ENCODE assay signal across 10 cellular contexts in the genomic region with DNA sequence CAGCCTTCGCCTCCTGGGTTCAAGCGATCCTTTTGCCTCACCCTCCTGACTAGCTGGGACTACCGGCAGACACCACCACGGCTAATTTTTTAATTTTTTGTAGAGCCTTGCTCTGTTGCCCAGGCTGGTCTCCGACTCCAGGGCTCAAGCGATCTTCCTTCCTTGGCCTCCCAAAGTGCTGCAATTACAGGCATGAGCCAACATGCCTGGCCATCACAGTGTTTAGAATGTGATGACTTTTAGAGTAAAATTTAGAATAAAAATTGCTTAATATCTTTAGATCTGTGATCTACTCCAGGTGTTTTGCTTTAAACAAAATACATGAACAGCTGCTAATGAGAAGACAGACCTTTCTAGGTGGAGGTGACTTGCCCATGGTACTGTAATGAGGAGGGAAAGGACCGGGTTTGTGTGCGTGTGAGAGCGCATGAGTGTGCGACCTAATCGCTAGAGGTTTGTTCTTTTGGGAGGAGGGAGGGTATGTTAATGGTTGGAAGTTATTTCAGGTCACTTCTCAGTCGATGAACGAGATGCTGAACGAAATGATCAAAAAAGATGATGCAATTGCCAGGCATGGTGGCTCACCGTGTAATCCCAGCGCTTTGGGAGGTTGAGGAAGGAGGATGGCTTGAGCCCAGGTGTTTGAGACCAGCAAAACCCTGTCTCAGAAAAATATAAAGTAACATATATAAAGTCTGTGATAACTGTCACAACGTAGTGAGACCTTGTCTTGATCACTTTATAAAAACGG. TPM values are rescaled to one million over a fixed set of nuclear protein-coding genes. Genes with fewer than 3 reads are reported as not detected.
A peak's percentile ranks its signal among the peaks of the same experiment; 100 is the strongest.
DNase-seq lines count a peak whose midpoint lies in the region; ATAC-seq and TF ChIP-seq lines count a peak whose summit lies in the region.
"Had no signal": no experiment of that assay in that cellular context is flagged by ENCODE, and none has a peak within 500 bp of the region (broad histone marks: within the 10 kb centered on the region; RNA-seq: fewer than 3 reads in every experiment).

No MANE protein-coding gene starts in this region.

- H3K4me3 Mint-ChIP-seq in endodermal cell: peak overlapping the region; percentile 82

- peak overlapping the region; percentile 93 for H3K9ac ChIP-seq in DND-41 (ENCODE audit: low read depth, low read length)
- peak overlapping the region; percentile 87 for H3K9ac ChIP-seq in endodermal cell (ENCODE audit: extremely low read depth, low read length, poor library complexity, severe bottlenecking)
- H3K9ac ChIP-seq in neuronal stem cell (ENCODE audit: low read depth, low read length, poor library complexity): peak overlapping the region; percentile 79
- H3K9ac ChIP-seq: parathyroid adenoma had no signal

- H3K9me3 ChIP-seq in DND-41 (ENCODE audit: insufficient read depth, low read length, severe bottlenecking): no peaks in the 10 kb centered on the region
- H3K9me3 ChIP-seq in OCI-LY7 (ENCODE audit: low read length): peaks cover 4% of the 10 kb centered on the region
- no peaks in the 10 kb centered on the region for H3K9me3 ChIP-seq in endodermal cell (ENCODE audit: control insufficient read depth, low read length)
- peaks cover 4 to 7% of the 10 kb centered on the region in 2 donors for H3K9me3 ChIP-seq in neuronal stem cell (replicated peaks in 1 of 2; ENCODE audit: control insufficient read depth in 2 of 2, insufficient read depth in 1 of 2, low read depth in 1 of 2, low read length in 2 of 2)

- no peak overlapping the region for H3K18ac ChIP-seq in neuronal stem cell (ENCODE audit: low read length)

- H3K27ac ChIP-seq in DND-41 (ENCODE audit: low read length) (no peak overlapping the region), OCI-LY7 (ENCODE audit: low read depth, low read length, poor library complexity, severe bottlenecking) (no peak overlapping the region), endodermal cell (ENCODE audit: low read depth, low read length) (no peak overlapping the region), neuronal stem cell (replicated peaks; ENCODE audit: low read length) (no peak overlapping the region)
- H3K27ac ChIP-seq: parathyroid adenoma had no signal

- H2BK5ac ChIP-seq in neuronal stem cell (ENCODE audit: low read length): no peak overlapping the region

- H2BK15ac ChIP-seq in neuronal stem cell (ENCODE audit: low read length): no peak overlapping the region

- no peak overlapping the region for H3K14ac ChIP-seq in neuronal stem cell (ENCODE audit: low read length)

- BruUV-seq in OCI-LY7 (replicated peaks; lab: Mats Ljungman, UMichigan): TSS peak; percentile 56

- DNase-seq in DND-41 (no peak), OCI-LY7 (ENCODE audit: low spot score) (no peak), endodermal cell (no peak), neuronal stem cell (ENCODE audit: low spot score) (no peak), DMS 273 (lab: John Stamatoyannopoulos, UW; ENCODE audit: unreplicated experiment) (no peak), GM19238 (ENCODE audit: insufficient read length, low spot score) (no peak)
- DNase-seq in stimulated activated naive CD4-positive, alpha-beta T cell treated with Interleukin-2 at 50 U/mL for 16 hours (lab: John Stamatoyannopoulos, UW): no peak
- DNase-seq: activated CD4-positive, alpha-beta T cell treated with anti-CD3 and anti-CD28 coated beads for 48 hours had no signal

- POLR2A ChIA-PET in OCI-LY7 (lab: Charles Lee): no interaction called here

- H3K27ac Mint-ChIP-seq in endodermal cell: peak overlapping the region; percentile 88

- no peaks in the 10 kb centered on the region for H3K9me2 ChIP-seq in OCI-LY7 (ENCODE audit: insufficient read depth, low read length)

- CTCF ChIA-PET in OCI-LY7 (lab: Charles Lee; ENCODE audit: unreplicated experiment): no interaction called here

- no peak overlapping the region for H3K23ac ChIP-seq in neuronal stem cell (ENCODE audit: low read depth, low read length, poor library complexity)

- H2AFZ ChIP-seq in DND-41 (ENCODE audit: low read depth, low read length): no peak overlapping the region
- no peak overlapping the region for H2AFZ ChIP-seq in OCI-LY7 (ENCODE audit: low read length)
- no peak overlapping the region for H2AFZ ChIP-seq in neuronal stem cell (ENCODE audit: low read length)
- H2AFZ ChIP-seq: parathyroid adenoma had no signal

- peak overlapping the region in 1 of 2 experiments; percentile 64; a peak in 3 of 4 replicates for H3K4me3 ChIP-seq in DND-41 (ENCODE audit: low read depth in 1 of 2, low read length in 2 of 2)
- H3K4me3 ChIP-seq in OCI-LY7 (ENCODE audit: low read depth, low read length, poor library complexity, severe bottlenecking): peak overlapping the region; percentile 87
- H3K4me3 ChIP-seq in endodermal cell (ENCODE audit: low read length): peak overlapping the region; percentile 92
- peak overlapping the region in 1 of 2 donors; percentile 95 for H3K4me3 ChIP-seq in neuronal stem cell (ENCODE audit: low read length in 2 of 2)

- peaks cover 33% of the 10 kb centered on the region for H3K4me1 Mint-ChIP-seq in endodermal cell

- H3K4me1 ChIP-seq in DND-41 (ENCODE audit: insufficient read depth, low read length): peaks cover 38% of the 10 kb centered on the region
- peaks cover 18% of the 10 kb centered on the region for H3K4me1 ChIP-seq in OCI-LY7 (ENCODE audit: insufficient read depth, low read length, poor library complexity, severe bottlenecking)
- H3K4me1 ChIP-seq in endodermal cell (ENCODE audit: control insufficient read depth, insufficient read depth, low read length): no peaks in the 10 kb centered on the region
- H3K4me1 ChIP-seq in neuronal stem cell (ENCODE audit: control insufficient read depth in 2 of 2, insufficient read depth in 1 of 2, low read depth in 1 of 2, low read length in 2 of 2): peaks cover 4 to 5% of the 10 kb centered on the region in 2 donors

- peaks cover 6% of the 10 kb centered on the region for H3K9me3 Mint-ChIP-seq in endodermal cell

- H3K79me2 ChIP-seq in DND-41 (ENCODE audit: insufficient read depth, low read length): peaks cover 85% of the 10 kb centered on the region
- peaks cover 60% of the 10 kb centered on the region for H3K79me2 ChIP-seq in OCI-LY7 (ENCODE audit: insufficient read depth, low read depth, low read length)

- no peaks in the 10 kb centered on the region for H3K27me3 Mint-ChIP-seq in endodermal cell (ENCODE audit: insufficient read depth)

- H3K4me2 ChIP-seq in DND-41 (ENCODE audit: insufficient read depth, low read length): peak overlapping the region; percentile 94
- peak overlapping the region; percentile 86 for H3K4me2 ChIP-seq in OCI-LY7 (ENCODE audit: low read length)
- no peak overlapping the region for H3K4me2 ChIP-seq in neuronal stem cell (ENCODE audit: insufficient read depth, low read length, poor library complexity, severe bottlenecking)

- H4K20me1 ChIP-seq in DND-41 (ENCODE audit: insufficient read depth, low read length): peaks cover 60% of the 10 kb centered on the region
- H4K20me1 ChIP-seq in OCI-LY7 (ENCODE audit: insufficient read depth, low read length): peaks cover 27% of the 10 kb centered on the region

- intact Hi-C loops in OCI-LY7 (cut with micrococcal nuclease; ENCODE audit: unreplicated experiment): loop anchor here (5.0 to 10.0 kb wide), 2 partner anchors 111 to 671 kb away; partner anchors contain the start of gene SQSTM1

- H3K27me3 ChIP-seq in DND-41 (ENCODE audit: insufficient read depth, low read length, poor library complexity) (no peaks in the 10 kb centered on the region), endodermal cell (ENCODE audit: control insufficient read depth, insufficient read depth, low read length, poor library complexity, severe bottlenecking) (no peaks in the 10 kb centered on the region), neuronal stem cell (ENCODE audit: control insufficient read depth in 3 of 3, insufficient read depth in 3 of 3, low read depth in 1 of 3, low read length in 3 of 3) (no peaks in the 10 kb centered on the region)

- WGBS in endodermal cell (ENCODE audit: insufficient coverage in 1 of 2, insufficient read length in 1 of 2), 2 experiments: 91 to 97% methylated on average over 18 of the region's 18 CpGs
- no CpG with 5 or more reads among the region's 18 CpGs for WGBS in neuronal stem cell (ENCODE audit: extremely low coverage in 2 of 2, insufficient read length in 2 of 2, insufficient replicate concordance in 1 of 2), 2 donors

- no peak overlapping the region for H2AK5ac ChIP-seq in neuronal stem cell (ENCODE audit: low read depth, low read length)

- H2BK120ac ChIP-seq in neuronal stem cell (ENCODE audit: low read depth, low read length): no peak overlapping the region

- H4K8ac ChIP-seq in neuronal stem cell (ENCODE audit: low read depth, low read length): peak overlapping the region; percentile 45

- no peak overlapping the region for H4K91ac ChIP-seq in neuronal stem cell (ENCODE audit: low read depth, low read length, poor library complexity)

- no peak overlapping the region for H3K4ac ChIP-seq in neuronal stem cell (ENCODE audit: low read length)

- TF ChIP-seq CTCF in DND-41 (IDR thresholded peaks at IDR 0.05; ENCODE audit: borderline replicate concordance, extremely low read depth, low read length, poor library complexity, severe bottlenecking): no peak
- TF ChIP-seq CTCF in OCI-LY7 (conservative IDR thresholded peaks at IDR 0.05; ENCODE audit: low read length): no peak
- no peak for TF ChIP-seq CTCF in endodermal cell (conservative IDR thresholded peaks at IDR 0.05)

- peaks cover 39% of the 10 kb centered on the region for H3K36me3 Mint-ChIP-seq in endodermal cell (ENCODE audit: low read depth)

- H3K36me3 ChIP-seq in DND-41 (ENCODE audit: insufficient read depth, low read length) (peaks cover 60% of the 10 kb centered on the region), OCI-LY7 (ENCODE audit: insufficient read depth, low read length) (peaks cover 51% of the 10 kb centered on the region), endodermal cell (ENCODE audit: control insufficient read depth, insufficient read depth, low read length) (peaks cover 25% of the 10 kb centered on the region), neuronal stem cell (replicated peaks in 1 of 2; ENCODE audit: control insufficient read depth in 2 of 2, insufficient read depth in 2 of 2, low read length in 2 of 2) (peaks cover 10 to 58% of the 10 kb centered on the region in 2 donors)

- peaks cover 12% of the 10 kb centered on the region for H3K79me1 ChIP-seq in neuronal stem cell (ENCODE audit: low read depth, low read length)

- ATAC-seq in DND-41 (ENCODE audit: insufficient read depth, low read depth) (no peak), GM18909 (IDR thresholded peaks at IDR 0.05; ENCODE audit: poor library complexity, unreplicated experiment) (no peak)

- H2BK12ac ChIP-seq in neuronal stem cell (ENCODE audit: low read length): no peak overlapping the region

RNA-seq across cellular contexts. Expression of gene CNOT6, which starts 2.0 kb away (rescaled TPM):
- 9.4 and 9.8 TPM in 2 replicates for total RNA-seq in OCI-LY7 (2014; rRNA removed; shearing (Covaris generic))
- total RNA-seq in OCI-LY7 (2022) (30.1 and 34.0 TPM in 2 replicates), endodermal cell (10 to 100 TPM; 40.4 to 42.9 TPM)
- polyA plus RNA-seq in endodermal cell (2013, experiment 1 of 2): 43.1 TPM
- 44.9 TPM for polyA plus RNA-seq in endodermal cell (2013, experiment 2 of 2)
- polyA plus RNA-seq in neuronal stem cell (2013, experiment 1 of 2): 38.2 TPM
- 40.6 TPM for polyA plus RNA-seq in neuronal stem cell (2013, experiment 2 of 2)
